Comparison of ENCODE assay signal across 8 cellular contexts in the genomic region with DNA sequence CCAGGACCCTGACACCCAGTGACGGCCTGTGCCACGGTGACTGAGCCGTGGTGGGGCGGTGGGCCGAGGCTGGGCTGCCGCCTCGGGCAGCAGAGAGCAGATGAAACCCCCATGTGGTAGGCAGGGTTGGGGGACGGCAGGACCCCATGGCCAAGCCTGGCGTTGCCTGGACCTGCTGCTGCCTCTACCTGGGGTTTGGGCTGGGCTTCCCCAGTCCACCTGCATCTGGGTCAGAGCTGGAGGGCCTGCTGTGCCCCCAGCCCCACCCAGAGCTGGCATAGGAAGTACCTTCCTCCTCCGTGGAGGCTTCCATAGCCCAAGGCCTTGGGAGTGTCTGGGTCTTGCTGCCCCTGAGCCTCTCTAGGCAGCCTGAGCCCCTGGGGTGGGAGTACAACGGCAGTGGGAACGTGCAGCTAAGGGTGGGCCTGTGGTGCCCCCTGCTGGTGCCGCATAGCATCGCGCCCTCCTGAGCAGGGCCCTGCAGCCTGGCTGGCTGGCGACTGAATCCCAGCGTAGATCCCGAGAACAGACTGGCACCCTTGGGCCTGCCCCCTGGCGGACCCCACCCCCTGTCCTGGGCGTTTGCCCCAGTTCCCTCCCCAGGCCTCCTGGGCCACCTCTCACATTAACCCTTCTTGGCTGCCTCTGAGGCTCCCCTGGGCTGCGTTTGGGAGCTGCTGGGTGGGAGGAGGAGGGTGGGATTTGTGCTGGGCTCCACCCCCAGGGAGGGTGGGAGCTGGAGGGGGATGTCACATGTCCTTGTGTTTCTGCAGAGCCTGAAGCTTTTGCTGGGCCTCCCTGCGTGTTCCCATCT. TPM values are rescaled to one million over a fixed set of nuclear protein-coding genes. Genes with fewer than 3 reads are reported as not detected.
DNase-seq lines count a peak whose midpoint lies in the region; ATAC-seq, FAIRE-seq and TF ChIP-seq lines count a peak whose summit lies in the region.

No MANE protein-coding gene starts in this region.

- ATAC-seq in pancreas, result peak; percentile 75 to 89 (median 84)

- H3K4me1 ChIP-seq in pancreas, result peaks cover 21 to 25% (median 22%) of the 10 kb centered on the region in 3 donors
- peaks cover 0 to 59% (median 19%) of the 10 kb centered on the region in 4 donors for H3K4me1 ChIP-seq in tibial artery

- H3K9me3 ChIP-seq in SK-N-MC (ENCODE audit: low read depth, low read length) (no peaks in the 10 kb centered on the region), pancreas (no peaks in the 10 kb centered on the region), tibial artery (no peaks in the 10 kb centered on the region)

- TF ChIP-seq CTCF in pancreas (IDR thresholded peaks at IDR 0.05) (peak; percentile 96 to 99 (median 98)), tibial artery (IDR thresholded peaks at IDR 0.05) (peak; percentile 98 to 99)

- no peak for FAIRE-seq in pancreas (lab: Jason Lieb, UNC)

- intact Hi-C loops in head of caudate nucleus (cut with DNase I) (loop anchor here (5.0 to 10.0 kb wide), 2 partner anchors 76 to 159 kb away; a partner anchor contains a TSS), pancreas (cut with DNase I) (loop anchor here in 1 of 3 donors (2.0 to 5.0 kb wide), 2 partner anchors 64 to 309 kb away; no protein-coding TSS in a partner anchor), tibial artery (cut with DNase I; ENCODE audit: low total_unique reads) (loop anchor here (2.0 to 5.0 kb wide), 2 partner anchors 74 to 160 kb away; a partner anchor contains a TSS)

- WGBS in pancreas, 2 donors, result 36 to 48% methylated on average over 15 to 22 of the region's 22 CpGs

- H3K27me3 ChIP-seq in pancreas, result no peaks in the 10 kb centered on the region
- H3K27me3 ChIP-seq in tibial artery, result no peaks in the 10 kb centered on the region

- DNase-seq in NCI-H2029 (lab: John Stamatoyannopoulos, UW) (peak; percentile 43), NCI-H2029 treated with DMSO at 0.1 percent for 48 hours (lab: John Stamatoyannopoulos, UW) (no peak), M059J (ENCODE audit: low read depth) (peak; percentile 49), SK-N-MC (ENCODE audit: low read depth, low spot score) (no peak), head of caudate nucleus (peak; percentile 83 to 96 (median 91)), pancreas (peak; percentile 72 to 94 (median 84)), tibial artery (peak; percentile 79 to 87)
- peak; percentile 81 for DNase-seq in activated naive CD4-positive, alpha-beta T cell treated with anti-CD3 and anti-CD28 coated beads, Interleukin-2, amount 50 U/mL, for 16 hours

- H3K36me3 ChIP-seq in SK-N-MC (ENCODE audit: insufficient read depth, low read length) (peaks cover 5% of the 10 kb centered on the region; the same call in 1 of the 2 replicates), pancreas (peaks cover 0 to 15% (median 0%) of the 10 kb centered on the region in 3 donors), tibial artery (peaks cover 0 to 19% (median 3%) of the 10 kb centered on the region in 3 donors)

- H3K27ac ChIP-seq in SK-N-MC (no peak overlapping the region), pancreas (peak overlapping the region in 2 of 4 donors; percentile 29 to 74), tibial artery (no peak overlapping the region)

- H3K9ac ChIP-seq in SK-N-MC (ENCODE audit: insufficient read length), result no peak overlapping the region

- H3K4me3 ChIP-seq in SK-N-MC (peak overlapping the region; percentile 80), pancreas (peak overlapping the region in 1 of 4 donors; percentile 7), tibial artery (peak overlapping the region in 1 of 2 donors; percentile 35)

RNA-seq across cellular contexts. Expression of a gene that starts 12.6 kb away (rescaled TPM):
- 80.0 and 81.3 TPM in 2 replicates for total RNA-seq in M059J (2014; rRNA removed; shearing (Covaris generic))
- 10 to 100 TPM; 39.9 to 92.3 (median 66.8) TPM for total RNA-seq in pancreas
- polyA plus RNA-seq in pancreas, result 100 to 1,000 TPM in 1 of 2 donors, 10 to 100 TPM in 1; 59.8 to 124 TPM

RNA-seq across cellular contexts. Expression of a gene that starts 19.0 kb away (rescaled TPM):
- total RNA-seq in M059J (2014; rRNA removed; shearing (Covaris generic)), result 11.7 and 20.1 TPM in 2 replicates
- 10 to 100 TPM in 4 of 6 donors, 1 to 10 TPM in 2; 8.0 to 18.7 (median 10.9) TPM for total RNA-seq in pancreas
- polyA plus RNA-seq in pancreas, result 10 to 100 TPM; 27.7 to 36.3 TPM

RNA-seq across cellular contexts. Expression of a gene that starts 26.2 kb away (rescaled TPM):
- 14.8 and 19.2 TPM in 2 replicates for total RNA-seq in M059J (2014; rRNA removed; shearing (Covaris generic))
- total RNA-seq in pancreas, result 10 to 100 TPM; 16.8 to 23.7 (median 19.7) TPM
- 10 to 100 TPM; 10.8 to 16.0 TPM for polyA plus RNA-seq in pancreas

RNA-seq across cellular contexts. Expression of a gene that starts 30.0 kb away (rescaled TPM):
- total RNA-seq in M059J (2014; rRNA removed; shearing (Covaris generic)), result 0.44 TPM in 1 of 2 replicates, not detected in the other
- under 1 TPM in 3 of 6 donors, not detected in 3; 0.09 to 0.22 (median 0.20) TPM for total RNA-seq in pancreas
- polyA plus RNA-seq in pancreas, result under 1 TPM; 0.07 to 0.08 TPM

RNA-seq across cellular contexts. Expression of a gene that starts 30.1 kb away (rescaled TPM):
- total RNA-seq in M059J (2014; rRNA removed; shearing (Covaris generic)), result not detected in 2 replicates
- under 1 TPM; 0.12 to 0.92 (median 0.62) TPM for total RNA-seq in pancreas
- 1 to 10 TPM; 1.1 to 1.2 TPM for polyA plus RNA-seq in pancreas

Comparison
In these comparisons a context has a peak if more than half of its experiments do, and no peak if none do; other contexts are left out.
1. DNase-seq: peak in NCI-H2029 (single experiment), M059J (single experiment), activated naive CD4-positive, alpha-beta T cell treated with anti-CD3 and anti-CD28 coated beads, Interleukin-2, amount 50 U/mL, for 16 hours (single experiment), head of caudate nucleus (42 of 42), pancreas (6 of 6) and tibial artery (2 of 2); none in NCI-H2029 treated with DMSO at 0.1 percent for 48 hours (single experiment) and SK-N-MC (single experiment).